In the genomic region with DNA sequence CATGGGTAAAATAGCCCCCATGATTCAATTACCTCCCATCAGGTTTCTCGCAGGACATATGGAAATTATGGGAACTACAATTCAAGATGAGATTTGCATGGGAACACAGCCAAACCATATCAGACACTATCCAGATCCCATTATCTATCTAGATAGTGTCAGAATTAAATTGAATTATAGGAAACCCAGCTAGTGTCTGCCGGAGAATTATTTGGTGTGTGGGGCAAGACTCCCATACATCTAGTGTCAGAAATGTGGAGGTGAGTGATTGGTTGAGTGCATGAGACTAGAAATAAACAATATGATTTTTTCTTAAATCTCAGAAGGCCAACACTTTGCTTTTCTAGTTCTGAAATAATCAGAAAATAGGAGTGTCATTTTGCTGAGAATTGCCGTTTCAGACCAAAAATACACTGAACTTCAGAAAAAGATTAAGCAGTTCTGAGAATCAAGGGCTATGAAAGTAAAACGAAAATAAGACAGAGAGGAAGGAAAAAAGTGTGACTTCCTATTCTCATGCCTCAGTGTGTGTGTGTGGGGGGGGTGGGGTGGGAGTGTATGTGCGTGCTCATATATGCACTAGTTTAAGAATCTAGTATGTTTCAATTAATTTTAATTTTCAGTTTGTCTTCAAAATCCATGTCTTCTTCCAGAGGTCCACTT, we compare ENCODE assay signal across 9 cellular contexts. TPM values are rescaled to one million over a fixed set of nuclear protein-coding genes. Genes with fewer than 3 reads are reported as not detected.
A peak's percentile ranks its signal among the peaks of the same experiment; 100 is the strongest.
DNase-seq lines count a peak whose midpoint lies in the region; ATAC-seq, FAIRE-seq and TF ChIP-seq lines count a peak whose summit lies in the region.
"Had no signal": no experiment of that assay in that cellular context is flagged by ENCODE, and none has a peak within 500 bp of the region (broad histone marks: within the 10 kb centered on the region; RNA-seq: fewer than 3 reads in every experiment).

No MANE protein-coding gene starts in this region.

- H3K4me2 ChIP-seq in GM12878 (ENCODE audit: control insufficient read depth, insufficient read depth): 0 out of 2 replicates have a peak overlapping the region, but pooled peaks have one; percentile 11

- peak; percentile 70 for ATAC-seq in GM19395 (IDR thresholded peaks at IDR 0.05; ENCODE audit: unreplicated experiment)
- peak; percentile 58 for ATAC-seq in HG03196 (IDR thresholded peaks at IDR 0.05; ENCODE audit: unreplicated experiment)
- peak; percentile 47 for ATAC-seq in GM12878

- peak; percentile 22 for DNase-seq in GM12865 (ENCODE audit: low read depth)
- no peak for DNase-seq in GM12878 (ENCODE audit: low read depth, low spot score)
- no peak for DNase-seq in occipital lobe (lab: John Stamatoyannopoulos, UW)
- DNase-seq in RPMI8226: no peak
- DNase-seq in cerebellar cortex (ENCODE audit: low spot score): no peak
- no peak for DNase-seq in DMS153 treated with DMSO at 0.1 percent for 48 hours (lab: John Stamatoyannopoulos, UW; ENCODE audit: unreplicated experiment)
- DNase-seq: ovary had no signal

- TF ChIP-seq CTCF in GM12865 (IDR thresholded peaks at IDR 0.05; ENCODE audit: insufficient read depth, low read depth, low read length, missing control alignments) (no peak), GM12878 (IDR thresholded peaks at IDR 0.05 in 2 of 3, conservative IDR thresholded peaks at IDR 0.05 in 1 of 3; ENCODE audit: control insufficient read depth in 2 of 3, extremely low read depth in 1 of 3, insufficient read depth in 1 of 3, low read depth in 3 of 3, low read length in 3 of 3) (no peak)

- SMC1A ChIA-PET in GM12878 (lab: Charles Lee; ENCODE audit: uncharacterized antibody, unreplicated experiment): interaction anchor here (0.8 to 1.2 kb wide), 2 partner anchors 9 to 54 kb away, joined by 3 to 4 read pairs; no protein-coding TSS in a partner anchor

- no peak for TF ChIP-seq POLR2A in GM12878 (IDR thresholded peaks at IDR 0.05; ENCODE audit: low read depth, low read length)

- intact Hi-C loops in GM12878 (cut with micrococcal nuclease; ENCODE audit: unreplicated experiment): no loop called here

- peaks cover 13% of the 10 kb centered on the region for H3K4me1 ChIP-seq in GM12878 (ENCODE audit: control insufficient read depth, insufficient read depth, low read length)

- peak overlapping the region; percentile 50 for H3K27ac ChIP-seq in GM12878 (ENCODE audit: control insufficient read depth, insufficient read depth)
- H3K27ac ChIP-seq: ovary had no signal

- H4K20me1 ChIP-seq in GM12878 (ENCODE audit: control insufficient read depth, insufficient read depth): no peaks in the 10 kb centered on the region

- no peaks in the 10 kb centered on the region for H3K27me3 ChIP-seq in GM12878 (replicated peaks in 1 of 2; ENCODE audit: control insufficient read depth in 2 of 2, insufficient read depth in 2 of 2, low read length in 1 of 2)
- H3K27me3 ChIP-seq: ovary had no signal

- no peak for TF ChIP-seq EP300 in GM12878 (IDR thresholded peaks at IDR 0.05; ENCODE audit: borderline replicate concordance in 1 of 2, control insufficient read depth in 1 of 2, low read depth in 2 of 2, low read length in 2 of 2)

- CTCF ChIA-PET in GM12878 (lab: Yijun Ruan, JAX): no interaction called here

- no peak for FAIRE-seq in GM12878 (lab: Jason Lieb, UNC)

- WGBS in GM12878 (ENCODE audit: insufficient coverage, insufficient replicate concordance, low lambda C conversion rate, missing lambda C conversion rate): 18% methylated on average over 5 of the region's 5 CpGs

- no peaks in the 10 kb centered on the region for H3K79me2 ChIP-seq in GM12878 (ENCODE audit: control insufficient read depth, insufficient read depth, low read length)

- no peak overlapping the region for H3K9ac ChIP-seq in GM12878 (ENCODE audit: control insufficient read depth, insufficient read depth, low read length)

- no peaks in the 10 kb centered on the region; the same call in 2 of the 3 replicates for H3K9me3 ChIP-seq in GM12878 (replicated peaks; ENCODE audit: control insufficient read depth, insufficient read depth, low read length)
- H3K9me3 ChIP-seq: ovary had no signal

- RAD21 ChIA-PET in GM12878 (lab: Charles Lee; ENCODE audit: unreplicated experiment): no interaction called here

- no TSS peak for BruUV-seq in GM12878 (replicated peaks; lab: Mats Ljungman, UMichigan)

- no peak overlapping the region for H3K4me3 ChIP-seq in GM12865 (ENCODE audit: low read depth, low read length)
- no peak overlapping the region for H3K4me3 ChIP-seq in GM12878
- H3K4me3 ChIP-seq: ovary had no signal

- peak overlapping the region; percentile 6 for H2AFZ ChIP-seq in GM12878 (ENCODE audit: control insufficient read depth, low read depth, low read length)

- POLR2A ChIA-PET in GM12878 (lab: Charles Lee): no interaction called here

- TF ChIP-seq RAD21 in GM12878 (IDR thresholded peaks at IDR 0.05; ENCODE audit: insufficient read depth, low read depth, low read length): no peak

- H3K36me3 ChIP-seq in GM12878 (ENCODE audit: control insufficient read depth in 2 of 2, insufficient read depth in 2 of 2, low read length in 1 of 2): no peaks in the 10 kb centered on the region
- H3K36me3 ChIP-seq: ovary had no signal

- in situ Hi-C loops in GM12878 (cut with MboI): no loop called here

TF ChIP-seq in GM12878, 131 proteins besides CTCF, POLR2A, EP300 and RAD21:
- TF ChIP-seq TAF1 (IDR thresholded peaks at IDR 0.05; ENCODE audit: borderline replicate concordance, low read depth, low read length) (no peak), ETV6 (conservative IDR thresholded peaks at IDR 0.05 in 1 of 2, IDR thresholded peaks at IDR 0.05 in 1 of 2; ENCODE audit: borderline replicate concordance in 1 of 2, low read depth in 1 of 2) (0 out of 4 replicates have a peak, but pooled peaks of 1 of the 2 experiments have one; percentile 22), PAX5 (IDR thresholded peaks at IDR 0.05; ENCODE audit: borderline replicate concordance, low read depth, low read length) (no peak), ZNF217 (IDR thresholded peaks at IDR 0.05) (no peak), SUZ12 (IDR thresholded peaks at IDR 0.05; ENCODE audit: unreplicated experiment) (no peak), ATF3 (IDR thresholded peaks at IDR 0.05; ENCODE audit: borderline replicate concordance, extremely low read depth, low read depth, low read length) (no peak)
TF ChIP-seq in GM12878: peak in this region for 1.

RNA-seq across cellular contexts. Expression of gene CASP12, which starts 21.3 kb away (rescaled TPM):
- not detected in 2 replicates for total RNA-seq in GM12878 (2013; cell fraction: nucleolus; rRNA removed)
- total RNA-seq in GM12878 (2014; rRNA removed) (not detected in 2 replicates), GM12878 (2014; rRNA removed; fragmentation: Illumina TruSeq; extraction: Trizol) (not detected in 2 replicates), GM12878 (2021) (not detected in 2 replicates), occipital lobe (not detected)
- polyA plus RNA-seq in GM12878 (2011; ENCODE audit: low read depth): not detected
- polyA plus RNA-seq in GM12878 (2011; rRNA removed) (0.10 TPM in 1 of 2 replicates, not detected in the other), GM12878 (2014; fragmentation: Illumina TruSeq; extraction: Trizol) (not detected in 2 replicates), GM12878 (2014; fragmentation: Nextera tagmentation; extraction: Ambion mirVana) (under 1 TPM in 1 of 2 experiments, not detected in 1; 0.14 TPM), GM12878 (2014; rRNA removed) (not detected in 2 replicates), GM12878 (2016; fragmentation: Nextera tagmentation; extraction: Ambion mirVana) (not detected)
- not detected in 2 replicates for polyA plus RNA-seq in GM12878 (2011; cell fraction: cytosol; rRNA removed)
- polyA plus RNA-seq in GM12878 (2011; cell fraction: nucleus; rRNA removed): not detected in 2 replicates
- polyA plus RNA-seq in GM12878 (2012): 0.07 and 0.11 TPM in 2 replicates
- polyA minus RNA-seq in GM12878 (2011; rRNA and poly(A)+ RNA removed): not detected in 2 replicates
- polyA minus RNA-seq in GM12878 (2011; cell fraction: cytosol; rRNA and poly(A)+ RNA removed): not detected in 2 replicates
- polyA minus RNA-seq in GM12878 (2011; cell fraction: nucleus; rRNA and poly(A)+ RNA removed): not detected in 2 replicates
